In genomic region chr3:49906004-49906860, GRCh38 we compare ENCODE assay signal across 1 cellular context.
TF ChIP-seq lines count a peak whose summit lies in the region.

No MANE protein-coding gene starts in this region.

TF ChIP-seq in K562, 482 proteins besides CTCF, POLR2A, EP300 and RAD21 (continued from another document and continues in another):
- peak; percentile 25 for TF ChIP-seq KDM5B (IDR thresholded peaks at IDR 0.05; ENCODE audit: insufficient replicate concordance, low read depth, low read length)
- TF ChIP-seq KAT7 (CRISPR knock-in tag; IDR thresholded peaks at IDR 0.05; ENCODE audit: borderline replicate concordance), result no peak
- TF ChIP-seq RAD51 (IDR thresholded peaks at IDR 0.05; ENCODE audit: borderline replicate concordance, low read depth), result no peak
- no peak for TF ChIP-seq NFYB (IDR thresholded peaks at IDR 0.05; ENCODE audit: extremely low read depth, insufficient read length)
- TF ChIP-seq ZNF140 (CRISPR knock-in tag; IDR thresholded peaks at IDR 0.05), result no peak
- no peak for TF ChIP-seq SNIP1 (IDR thresholded peaks at IDR 0.05; ENCODE audit: low read depth)
- TF ChIP-seq PHTF2 (CRISPR knock-in tag; IDR thresholded peaks at IDR 0.05), result no peak
- TF ChIP-seq SMC3 (conservative IDR thresholded peaks at IDR 0.05; ENCODE audit: insufficient read depth, low read depth, low read length), result peak; percentile 54; the same call in 1 of the 2 replicates
- no peak for TF ChIP-seq ILK (tag; IDR thresholded peaks at IDR 0.05; ENCODE audit: borderline replicate concordance, low read depth)
- no peak for TF ChIP-seq DLX4 (CRISPR knock-in tag; IDR thresholded peaks at IDR 0.05)
- no peak for TF ChIP-seq KDM2B (CRISPR knock-in tag; IDR thresholded peaks at IDR 0.05)
- no peak for TF ChIP-seq KLF6 (CRISPR knock-in tag; IDR thresholded peaks at IDR 0.05; ENCODE audit: borderline replicate concordance)
- no peak for TF ChIP-seq ZNF324 (CRISPR knock-in tag; IDR thresholded peaks at IDR 0.05)
- TF ChIP-seq L3MBTL2 (IDR thresholded peaks at IDR 0.05), result 0 out of 2 replicates have a peak, but pooled peaks have one; percentile 5
- no peak for TF ChIP-seq BDP1 (IDR thresholded peaks at IDR 0.05; ENCODE audit: insufficient read depth, insufficient read length)
- no peak for TF ChIP-seq PURB (CRISPR knock-in tag; IDR thresholded peaks at IDR 0.05; ENCODE audit: low read depth)
- peak in 1 of 2 experiments; percentile 33; a peak in 1 of 4 replicates for TF ChIP-seq MNT (conservative IDR thresholded peaks at IDR 0.05)
- no peak for TF ChIP-seq MCM7 (IDR thresholded peaks at IDR 0.05)
- TF ChIP-seq TFAP4 (CRISPR knock-in tag; IDR thresholded peaks at IDR 0.05; ENCODE audit: borderline replicate concordance), result peak; percentile 45; the same call in 1 of the 2 replicates
- no peak for TF ChIP-seq RBFOX2 (IDR thresholded peaks at IDR 0.05; ENCODE audit: low read depth, low read length)
- peak in 1 of 3 experiments; percentile 3 for TF ChIP-seq YY1 (IDR thresholded peaks at IDR 0.05; ENCODE audit: borderline replicate concordance in 1 of 3, control insufficient read depth in 1 of 3, extremely low read depth in 1 of 3, insufficient read depth in 3 of 3, insufficient read length in 1 of 3, insufficient replicate concordance in 2 of 3, low read depth in 1 of 3, low read length in 2 of 3)
- TF ChIP-seq MAZ (CRISPR knock-in tag; conservative IDR thresholded peaks at IDR 0.05 in 1 of 2, IDR thresholded peaks at IDR 0.05 in 1 of 2), result peak; percentile 47 to 74
- no peak for TF ChIP-seq ATF7 (IDR thresholded peaks at IDR 0.05)
- TF ChIP-seq MTA3 (IDR thresholded peaks at IDR 0.05; ENCODE audit: borderline replicate concordance), result 0 out of 2 replicates have a peak, but pooled peaks have one; percentile 29
- TF ChIP-seq ZNF384 (IDR thresholded peaks at IDR 0.05; ENCODE audit: low read depth, low read length), result no peak
- peak; percentile 41; the same call in 1 of the 2 replicates for TF ChIP-seq DEAF1 (CRISPR knock-in tag; IDR thresholded peaks at IDR 0.05)
- no peak for TF ChIP-seq PTBP1 (IDR thresholded peaks at IDR 0.05; ENCODE audit: low read depth, low read length)
- no peak for TF ChIP-seq ZNF740 (CRISPR knock-in tag; IDR thresholded peaks at IDR 0.05)
- 0 out of 4 replicates have a peak, but pooled peaks of 1 of the 2 experiments have one; percentile 33 for TF ChIP-seq ZNF740 (tag; IDR thresholded peaks at IDR 0.05)
- TF ChIP-seq MLLT1 (IDR thresholded peaks at IDR 0.05), result no peak
- no peak for TF ChIP-seq STAT5B (CRISPR knock-in tag; IDR thresholded peaks at IDR 0.05)
- no peak for TF ChIP-seq CREB3L1 (IDR thresholded peaks at IDR 0.05; ENCODE audit: borderline replicate concordance, low read depth)
- TF ChIP-seq JUND (IDR thresholded peaks at IDR 0.05; ENCODE audit: borderline replicate concordance, low read depth, low read length), result 0 out of 2 replicates have a peak, but pooled peaks have one; percentile 16
- TF ChIP-seq JUND (tag; IDR thresholded peaks at IDR 0.05; ENCODE audit: borderline replicate concordance, low read depth, low read length), result no peak; the same call in 2 of the 3 replicates
- no peak for TF ChIP-seq E2F6 (IDR thresholded peaks at IDR 0.05; ENCODE audit: borderline replicate concordance in 1 of 2, extremely low read depth in 1 of 2, insufficient read depth in 1 of 2, insufficient read length in 1 of 2, low read depth in 1 of 2, low read length in 1 of 2, poor library complexity in 1 of 2, severe bottlenecking in 1 of 2)
- TF ChIP-seq ATF6 (CRISPR knock-in tag; IDR thresholded peaks at IDR 0.05), result no peak
- no peak for TF ChIP-seq ZKSCAN3 (CRISPR knock-in tag; IDR thresholded peaks at IDR 0.05)
- TF ChIP-seq FUS (optimal IDR thresholded peaks at IDR 0.05; ENCODE audit: low read depth, low read length), result no peak
- 0 out of 4 replicates have a peak, but pooled peaks of 1 of the 2 experiments have one; percentile 4 for TF ChIP-seq RCOR1 (IDR thresholded peaks at IDR 0.05; ENCODE audit: borderline replicate concordance in 1 of 2, low read depth in 2 of 2, low read length in 2 of 2)
- no peak for TF ChIP-seq FOXK1 (CRISPR knock-in tag; IDR thresholded peaks at IDR 0.05; ENCODE audit: borderline replicate concordance)
- peak; percentile 52 for TF ChIP-seq CTCFL (IDR thresholded peaks at IDR 0.05; ENCODE audit: borderline replicate concordance, insufficient read depth, low read depth, low read length, poor library complexity, severe bottlenecking)
- no peak for TF ChIP-seq KHSRP (IDR thresholded peaks at IDR 0.05)
- no peak for TF ChIP-seq TAF15 (IDR thresholded peaks at IDR 0.05; ENCODE audit: low read depth, low read length)
- TF ChIP-seq MEF2A (IDR thresholded peaks at IDR 0.05; ENCODE audit: control insufficient read depth, low read depth, low read length), result no peak
- TF ChIP-seq ZNF217 (CRISPR knock-in tag; IDR thresholded peaks at IDR 0.05), result no peak
- no peak for TF ChIP-seq FOXJ2 (tag; IDR thresholded peaks at IDR 0.05)
- TF ChIP-seq ZBTB5 (IDR thresholded peaks at IDR 0.05), result no peak
- TF ChIP-seq LCOR (CRISPR knock-in tag; IDR thresholded peaks at IDR 0.05), result peak; percentile 75
- 0 out of 2 replicates have a peak, but pooled peaks have one; percentile 57 for TF ChIP-seq SP1 (CRISPR knock-in tag; IDR thresholded peaks at IDR 0.05)
- no peak for TF ChIP-seq BCOR (IDR thresholded peaks at IDR 0.05)
